ENCODE assay signal across 9 cellular contexts in the genomic region with DNA sequence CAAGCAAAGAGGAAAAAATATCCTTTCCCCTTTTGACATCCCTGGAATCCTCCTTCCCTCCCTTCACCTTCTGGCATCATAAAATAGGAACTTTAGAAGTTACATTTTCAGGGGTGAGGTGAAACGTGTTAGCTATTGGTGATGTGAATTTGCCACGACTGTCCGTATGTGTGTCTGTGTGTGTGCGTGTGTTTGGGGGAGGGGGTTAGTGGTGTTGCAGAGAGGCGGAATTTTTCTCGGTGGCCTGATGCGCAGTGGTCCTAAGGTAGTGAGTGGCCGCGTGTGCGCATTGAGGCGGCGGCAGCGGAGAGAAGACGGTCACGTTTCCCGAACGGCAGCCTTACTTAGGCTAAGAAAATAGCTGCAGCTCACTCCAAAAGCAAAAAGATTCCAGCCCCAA. TPM values are rescaled to one million over a fixed set of nuclear protein-coding genes. Genes with fewer than 3 reads are reported as not detected.
DNase-seq lines count a peak whose midpoint lies in the region; ATAC-seq and TF ChIP-seq lines count a peak whose summit lies in the region.
"Had no signal": no experiment of that assay in that cellular context is flagged by ENCODE, and none has a peak within 500 bp of the region (broad histone marks: within the 10 kb centered on the region; RNA-seq: fewer than 3 reads in every experiment).

No MANE protein-coding gene starts in this region.

- TF ChIP-seq CTCF in GM10266 (IDR thresholded peaks at IDR 0.05; ENCODE audit: control insufficient read depth, insufficient read depth, low read depth, missing control alignments), result no peak
- TF ChIP-seq CTCF in foreskin keratinocyte (conservative IDR thresholded peaks at IDR 0.05), result no peak

- no peak for ATAC-seq in foreskin keratinocyte
- ATAC-seq in HG03565 (IDR thresholded peaks at IDR 0.05; ENCODE audit: unreplicated experiment), result no peak
- ATAC-seq in GM21447 (IDR thresholded peaks at IDR 0.05; ENCODE audit: unreplicated experiment), result no peak
- no peak for ATAC-seq in stimulated activated naive CD8-positive, alpha-beta T cell treated with anti-CD3 and anti-CD28 coated beads, Interleukin-15, amount 100 ng/mL, for 72 hours

- H3K27me3 Mint-ChIP-seq in stimulated activated naive CD8-positive, alpha-beta T cell treated with anti-CD3 and anti-CD28 coated beads, Interleukin-15, amount 100 ng/mL, for 72 hours, result peaks cover 83% of the 10 kb centered on the region

- peaks cover 16% of the 10 kb centered on the region for H3K36me3 ChIP-seq in SJSA1

- H3K27ac Mint-ChIP-seq in stimulated activated naive CD8-positive, alpha-beta T cell treated with anti-CD3 and anti-CD28 coated beads, Interleukin-15, amount 100 ng/mL, for 72 hours, result no peak overlapping the region
- H3K27ac Mint-ChIP-seq: memory B cell had no signal

- intact Hi-C loops in posterior cingulate gyrus (cut with DNase I), result no loop called here

- no peaks in the 10 kb centered on the region for H3K9me3 Mint-ChIP-seq in stimulated activated naive CD8-positive, alpha-beta T cell treated with anti-CD3 and anti-CD28 coated beads, Interleukin-15, amount 100 ng/mL, for 72 hours

- H3K4me3 ChIP-seq in SJSA1, result peak overlapping the region; percentile 83

- H3K27me3 ChIP-seq in SJSA1 (replicated peaks) (no peaks in the 10 kb centered on the region), foreskin keratinocyte (no peaks in the 10 kb centered on the region)

- H3K4me1 ChIP-seq in SJSA1 (replicated peaks), result peaks cover 32% of the 10 kb centered on the region
- peaks cover 6% of the 10 kb centered on the region for H3K4me1 ChIP-seq in foreskin keratinocyte

- no peaks in the 10 kb centered on the region for H3K9me3 ChIP-seq in SJSA1 (replicated peaks)

- no peak overlapping the region for H3K27ac ChIP-seq in SJSA1
- peak overlapping the region; percentile 91 for H3K27ac ChIP-seq in foreskin keratinocyte

- H3K4me3 Mint-ChIP-seq in stimulated activated naive CD8-positive, alpha-beta T cell treated with anti-CD3 and anti-CD28 coated beads, Interleukin-15, amount 100 ng/mL, for 72 hours, result no peak overlapping the region
- H3K4me3 Mint-ChIP-seq: memory B cell had no signal

- peaks cover 20% of the 10 kb centered on the region for H3K4me1 Mint-ChIP-seq in stimulated activated naive CD8-positive, alpha-beta T cell treated with anti-CD3 and anti-CD28 coated beads, Interleukin-15, amount 100 ng/mL, for 72 hours
- H3K4me1 Mint-ChIP-seq: memory B cell had no signal

- DNase-seq in GM10266 (ENCODE audit: extremely low spot score) (peak; percentile 15), SJSA1 (ENCODE audit: low read depth in 1 of 2, low spot score in 2 of 2) (peak in 1 of 2 experiments; percentile 41), foreskin keratinocyte (peak in 1 of 2 donors; percentile 20), posterior cingulate gyrus (peak in 6 of 10 donors; percentile 17 to 90 (median 54)), NOMO-1 treated with DMSO at 0.1 percent for 48 hours (lab: John Stamatoyannopoulos, UW; ENCODE audit: unreplicated experiment) (no peak)
- DNase-seq in stimulated activated naive CD8-positive, alpha-beta T cell treated with anti-CD3 and anti-CD28 coated beads, Interleukin-15, amount 100 ng/mL, for 72 hours, result no peak

RNA-seq across cellular contexts. Expression of gene FLRT2, which starts 4.5 kb away (rescaled TPM):
- total RNA-seq in SJSA1 (2014; rRNA removed; shearing (Covaris generic)), result 15.8 and 17.0 TPM in 2 replicates
- total RNA-seq in foreskin keratinocyte, result 52.5 and 111 TPM in 2 replicates
- polyA plus RNA-seq in foreskin keratinocyte, result 11.9 and 22.2 TPM in 2 replicates

Comparison
In these comparisons a context has a peak if more than half of its experiments do, and no peak if none do; other contexts are left out.
1. DNase-seq: peak in GM10266 (single experiment) and posterior cingulate gyrus (6 of 10); none in stimulated activated naive CD8-positive, alpha-beta T cell treated with anti-CD3 and anti-CD28 coated beads, Interleukin-15, amount 100 ng/mL, for 72 hours (0 of 2) and NOMO-1 treated with DMSO at 0.1 percent for 48 hours (single experiment).